28 cellular contexts compared by ENCODE assay signal in the genomic region with DNA sequence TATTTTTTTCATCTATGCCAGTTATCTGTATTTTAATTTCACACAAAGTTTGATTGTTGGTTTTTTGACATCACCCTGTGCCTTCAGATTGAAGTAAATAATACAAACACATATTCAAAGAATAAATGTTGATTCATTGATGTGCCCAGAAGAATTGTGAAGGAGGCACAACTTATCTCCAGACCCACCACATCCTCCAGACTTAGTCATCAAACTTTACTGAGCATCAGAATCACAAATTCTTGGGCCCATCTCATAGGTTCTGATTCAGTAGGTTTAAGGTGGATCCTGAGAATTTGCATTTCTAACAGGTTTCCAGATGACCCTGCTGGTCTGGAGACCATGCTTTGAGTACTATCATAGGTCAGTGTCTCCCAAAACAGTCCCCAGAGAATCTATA.
"Had no signal": no experiment of that assay in that cellular context is flagged by ENCODE, and none has a peak within 500 bp of the region (broad histone marks: within the 10 kb centered on the region; RNA-seq: fewer than 3 reads in every experiment).

No MANE protein-coding gene starts in this region.

- H3K9me3 Mint-ChIP-seq: activated B cell treated with CpG ODN at 0.5 μM for 24 hours; activated CD4-positive, alpha-beta T cell treated with anti-CD3 and anti-CD28 coated beads, Interleukin-2, amount 10 ng/mL, durations not matched to agents 24 days and 14 days; activated naive CD4-positive, alpha-beta T cell treated with anti-CD3 and anti-CD28 coated beads, Interleukin-2, amount 50 U/mL, for 24 hours; activated naive CD8-positive, alpha-beta T cell treated with anti-CD3 and anti-CD28 coated beads, Interleukin-2, amount 50 U/mL, for 24 hours; activated T-cell treated with anti-CD3 and anti-CD28 coated beads, Interleukin-2, amount 50 U/mL, for 24 hours; activated T-helper 1 cell treated with anti-CD3 and anti-CD28 coated beads, Interleukin-12 subunit alpha, Interleukin-12 subunit beta, Interleukin-2, Interleukin-4 antibody, amounts not matched to agents 30 ng/mL and 10 ng/mL and 1 ng/mL, durations not matched to agents 14 hours and 24 hours and 36 hours; T-cell had no signal

- H3K4me3 Mint-ChIP-seq: activated B cell treated with CpG ODN at 0.5 μM for 24 hours; activated CD4-positive, alpha-beta T cell treated with anti-CD3 and anti-CD28 coated beads, Interleukin-2, amount 10 ng/mL, durations not matched to agents 24 days and 14 days; activated CD8-positive, alpha-beta memory T cell treated with anti-CD3 and anti-CD28 coated beads, Interleukin-2, amount 10 ng/mL, durations not matched to agents 7 days and 5 days; activated naive CD4-positive, alpha-beta T cell treated with anti-CD3 and anti-CD28 coated beads, Interleukin-2, amount 50 U/mL, for 24 hours; activated naive CD8-positive, alpha-beta T cell treated with anti-CD3 and anti-CD28 coated beads, Interleukin-2, amount 50 U/mL, for 24 hours; activated T-cell treated with anti-CD3 and anti-CD28 coated beads, Interleukin-2, amount 50 U/mL, for 24 hours; activated T-helper 1 cell treated with anti-CD3 and anti-CD28 coated beads, Interleukin-12 subunit alpha, Interleukin-12 subunit beta, Interleukin-2, Interleukin-4 antibody, amounts not matched to agents 30 ng/mL and 10 ng/mL and 1 ng/mL, durations not matched to agents 14 hours and 24 hours and 36 hours; T-cell had no signal

- ATAC-seq: activated CD8-positive, alpha-beta memory T cell treated with anti-CD3 and anti-CD28 coated beads, Interleukin-2, amount 10 ng/mL, durations not matched to agents 7 days and 5 days; activated naive CD8-positive, alpha-beta T cell treated with anti-CD3 and anti-CD28 coated beads, Interleukin-2, amount 50 U/mL, for 24 hours; T-cell had no signal

- DNase-seq: activated B cell treated with CpG ODN at 0.5 μM for 24 hours; activated CD4-positive, alpha-beta T cell treated with anti-CD3 and anti-CD28 coated beads for 1 hour; activated CD4-positive, alpha-beta T cell treated with anti-CD3 and anti-CD28 coated beads, Interleukin-2, amount 10 ng/mL, durations not matched to agents 24 days and 14 days; activated CD4-positive, alpha-beta T cell treated with anti-CD3 and anti-CD28 coated beads, Interleukin-2, amount 50 U/mL, for 48 hours; activated CD8-positive, alpha-beta memory T cell treated with anti-CD3 and anti-CD28 coated beads, Interleukin-2, amount 10 ng/mL, durations not matched to agents 7 days and 5 days; activated effector memory CD4-positive, alpha-beta T cell treated with Interleukin-2 at 50 U/mL for 16 hours; activated naive CD4-positive, alpha-beta T cell; activated naive CD8-positive, alpha-beta T cell treated with anti-CD3 and anti-CD28 coated beads, Interleukin-2, amount 50 U/mL, for 24 hours; activated T-cell treated with anti-CD3 and anti-CD28 coated beads, Interleukin-2, amount 50 U/mL, for 24 hours; amygdala; caudate nucleus; KG1; NCI-H1048; NCI-H146; NCI-H187 treated with DMSO at 0.1 percent for 48 hours; NCI-H2171; NCI-H2227 treated with DMSO at 0.1 percent for 48 hours; NCI-H510A; NCI-H526 treated with DMSO at 0.1 percent for 48 hours; NCI-H82; OCI-M1; SIG-M5; T-cell; T-helper 2 cell; T1000 had no signal

- H3K4me3 ChIP-seq: SK-N-MC had no signal

- H3K27ac Mint-ChIP-seq: activated B cell treated with CpG ODN at 0.5 μM for 24 hours; activated CD4-positive, alpha-beta T cell treated with anti-CD3 and anti-CD28 coated beads, Interleukin-2, amount 10 ng/mL, durations not matched to agents 24 days and 14 days; activated CD8-positive, alpha-beta memory T cell treated with anti-CD3 and anti-CD28 coated beads, Interleukin-2, amount 10 ng/mL, durations not matched to agents 7 days and 5 days; activated naive CD4-positive, alpha-beta T cell treated with anti-CD3 and anti-CD28 coated beads, Interleukin-2, amount 50 U/mL, for 24 hours; activated naive CD8-positive, alpha-beta T cell treated with anti-CD3 and anti-CD28 coated beads, Interleukin-2, amount 50 U/mL, for 24 hours; activated T-cell treated with anti-CD3 and anti-CD28 coated beads, Interleukin-2, amount 50 U/mL, for 24 hours; activated T-helper 1 cell treated with anti-CD3 and anti-CD28 coated beads, Interleukin-12 subunit alpha, Interleukin-12 subunit beta, Interleukin-2, Interleukin-4 antibody, amounts not matched to agents 30 ng/mL and 10 ng/mL and 1 ng/mL, durations not matched to agents 14 hours and 24 hours and 36 hours; T-cell had no signal

- H3K4me1 Mint-ChIP-seq: activated B cell treated with CpG ODN at 0.5 μM for 24 hours, T-cell had no signal

- H3K27ac ChIP-seq: SK-N-MC had no signal

- H3K36me3 Mint-ChIP-seq: activated CD8-positive, alpha-beta memory T cell treated with anti-CD3 and anti-CD28 coated beads, Interleukin-2, amount 10 ng/mL, durations not matched to agents 7 days and 5 days; activated naive CD4-positive, alpha-beta T cell treated with anti-CD3 and anti-CD28 coated beads, Interleukin-2, amount 50 U/mL, for 24 hours; T-cell had no signal
